ENCODE assay signal across 9 cellular contexts in genomic region chr1:10514490-10515235, GRCh38. TPM values are rescaled to one million over a fixed set of nuclear protein-coding genes. Genes with fewer than 3 reads are reported as not detected.
DNase-seq lines count a peak whose midpoint lies in the region; ATAC-seq, FAIRE-seq and TF ChIP-seq lines count a peak whose summit lies in the region.
"Had no signal": no experiment of that assay in that cellular context is flagged by ENCODE, and none has a peak within 500 bp of the region (broad histone marks: within the 10 kb centered on the region; RNA-seq: fewer than 3 reads in every experiment).

No MANE protein-coding gene starts in this region.

- H2AFZ ChIP-seq in Karpas-422 (ENCODE audit: low read length) (no peak overlapping the region), smooth muscle cell (ENCODE audit: low read depth) (no peak overlapping the region)

- no peaks in the 10 kb centered on the region for H3K9me2 ChIP-seq in Karpas-422 (replicated peaks; ENCODE audit: insufficient read depth, low read length)

- no peak for TF ChIP-seq POLR2A in GM12892 (IDR thresholded peaks at IDR 0.05; ENCODE audit: low read depth, low read length)

- ATAC-seq in HG03039 (IDR thresholded peaks at IDR 0.05; ENCODE audit: unreplicated experiment): no peak

- DNase-seq in DMS153 (lab: John Stamatoyannopoulos, UW): peak; percentile 65
- DNase-seq in Karpas-422: peak; percentile 52
- peak; percentile 50 for DNase-seq in RPMI7951 (ENCODE audit: low read depth)
- peak; percentile 21 for DNase-seq in fibroblast of gingiva (ENCODE audit: low read depth)
- DNase-seq in smooth muscle cell (lab: John Stamatoyannopoulos, UW; ENCODE audit: unreplicated experiment): no peak
- no peak for DNase-seq in GM12892 (ENCODE audit: insufficient read length)
- DNase-seq in activated effector memory CD4-positive, alpha-beta T cell treated with anti-CD3 and anti-CD28 coated beads, Interleukin-2, amount 50 U/mL, for 16 hours: no peak

- H4K20me1 ChIP-seq in Karpas-422 (ENCODE audit: insufficient read depth, low read depth, low read length): peaks cover 5% of the 10 kb centered on the region
- H4K20me1 ChIP-seq in smooth muscle cell (ENCODE audit: low read depth): peaks cover 99% of the 10 kb centered on the region

- H3F3A ChIP-seq in smooth muscle cell (ENCODE audit: low read depth): peaks cover 16% of the 10 kb centered on the region

- H3K9ac ChIP-seq in Karpas-422 (ENCODE audit: low read length): no peak overlapping the region
- H3K9ac ChIP-seq in smooth muscle cell (ENCODE audit: low read depth): no peak overlapping the region

- H3K27me3 ChIP-seq in Karpas-422 (ENCODE audit: low read length) (no peaks in the 10 kb centered on the region), smooth muscle cell (ENCODE audit: low read depth) (no peaks in the 10 kb centered on the region)
- H3K27me3 ChIP-seq: neutrophil had no signal

- peak; percentile 40 for TF ChIP-seq CTCF in smooth muscle cell (IDR thresholded peaks at IDR 0.05; ENCODE audit: borderline replicate concordance, insufficient read depth, poor library complexity, severe bottlenecking)

- H3K79me2 ChIP-seq in Karpas-422 (ENCODE audit: low read length) (peaks cover 95% of the 10 kb centered on the region), smooth muscle cell (ENCODE audit: low read depth) (peaks cover 30% of the 10 kb centered on the region)

- H3K4me1 ChIP-seq in Karpas-422 (ENCODE audit: low read length): peaks cover 32% of the 10 kb centered on the region
- H3K4me1 ChIP-seq in smooth muscle cell (ENCODE audit: low read depth): peaks cover 17% of the 10 kb centered on the region

- 75% methylated on average over 8 of the region's 8 CpGs for WGBS in smooth muscle cell (ENCODE audit: low lambda C conversion rate)

- H3K9me3 ChIP-seq in Karpas-422 (ENCODE audit: low read length) (no peaks in the 10 kb centered on the region), smooth muscle cell (replicated peaks; ENCODE audit: low read depth) (no peaks in the 10 kb centered on the region)
- H3K9me3 ChIP-seq: neutrophil had no signal

- no peaks in the 10 kb centered on the region for H3K36me3 ChIP-seq in Karpas-422 (ENCODE audit: insufficient read depth, low read length)
- H3K36me3 ChIP-seq in smooth muscle cell (ENCODE audit: low read depth): no peaks in the 10 kb centered on the region
- H3K36me3 ChIP-seq: neutrophil had no signal

- H3K4me2 ChIP-seq in Karpas-422 (ENCODE audit: low read depth, low read length, poor library complexity, severe bottlenecking) (no peak overlapping the region), smooth muscle cell (no peak overlapping the region)

- no peak overlapping the region for H3K4me3 ChIP-seq in Karpas-422 (ENCODE audit: low read length)
- no peak overlapping the region for H3K4me3 ChIP-seq in smooth muscle cell

- FAIRE-seq in GM12892 (lab: Jason Lieb, UNC): no peak

- H3K27ac ChIP-seq in Karpas-422 (ENCODE audit: low read length): no peak overlapping the region
- no peak overlapping the region for H3K27ac ChIP-seq in smooth muscle cell (ENCODE audit: low read depth)
- H3K27ac ChIP-seq: neutrophil had no signal

RNA-seq across cellular contexts. Expression of gene PEX14, which starts 39.9 kb away (rescaled TPM):
- 9.1 and 11.0 TPM in 2 replicates for total RNA-seq in Karpas-422 (2014; rRNA removed; shearing (Covaris generic); ENCODE audit: low replicate concordance)
- total RNA-seq in RPMI7951 (2014; rRNA removed; shearing (Covaris generic)): 13.6 and 21.5 TPM in 2 replicates
- total RNA-seq in smooth muscle cell: 8.2 and 14.2 TPM in 2 replicates
- 15.2 and 23.1 TPM in 2 replicates for polyA plus RNA-seq in smooth muscle cell
- polyA plus RNA-seq in GM12892 (2012; ENCODE audit: missing spikeins): 10.7 TPM

RNA-seq across cellular contexts. Expression of gene DFFA, which starts 42.3 kb away (rescaled TPM):
- 42.9 and 61.9 TPM in 2 replicates for total RNA-seq in Karpas-422 (2014; rRNA removed; shearing (Covaris generic); ENCODE audit: low replicate concordance)
- 27.4 and 44.4 TPM in 2 replicates for total RNA-seq in RPMI7951 (2014; rRNA removed; shearing (Covaris generic))
- 18.6 and 27.6 TPM in 2 replicates for total RNA-seq in smooth muscle cell
- polyA plus RNA-seq in smooth muscle cell: 30.0 and 35.2 TPM in 2 replicates
- polyA plus RNA-seq in GM12892 (2012; ENCODE audit: missing spikeins): 37.9 TPM

Comparison
In these comparisons a context has a peak if more than half of its experiments do, and no peak if none do; other contexts are left out.
1. DNase-seq: peak in DMS153 (single experiment), Karpas-422 (single experiment), RPMI7951 (single experiment) and fibroblast of gingiva (single experiment); none in smooth muscle cell (single experiment), GM12892 (single experiment) and activated effector memory CD4-positive, alpha-beta T cell treated with anti-CD3 and anti-CD28 coated beads, Interleukin-2, amount 50 U/mL, for 16 hours (single experiment).